Comparison of ENCODE assay signal across 10 cellular contexts in the genomic region with DNA sequence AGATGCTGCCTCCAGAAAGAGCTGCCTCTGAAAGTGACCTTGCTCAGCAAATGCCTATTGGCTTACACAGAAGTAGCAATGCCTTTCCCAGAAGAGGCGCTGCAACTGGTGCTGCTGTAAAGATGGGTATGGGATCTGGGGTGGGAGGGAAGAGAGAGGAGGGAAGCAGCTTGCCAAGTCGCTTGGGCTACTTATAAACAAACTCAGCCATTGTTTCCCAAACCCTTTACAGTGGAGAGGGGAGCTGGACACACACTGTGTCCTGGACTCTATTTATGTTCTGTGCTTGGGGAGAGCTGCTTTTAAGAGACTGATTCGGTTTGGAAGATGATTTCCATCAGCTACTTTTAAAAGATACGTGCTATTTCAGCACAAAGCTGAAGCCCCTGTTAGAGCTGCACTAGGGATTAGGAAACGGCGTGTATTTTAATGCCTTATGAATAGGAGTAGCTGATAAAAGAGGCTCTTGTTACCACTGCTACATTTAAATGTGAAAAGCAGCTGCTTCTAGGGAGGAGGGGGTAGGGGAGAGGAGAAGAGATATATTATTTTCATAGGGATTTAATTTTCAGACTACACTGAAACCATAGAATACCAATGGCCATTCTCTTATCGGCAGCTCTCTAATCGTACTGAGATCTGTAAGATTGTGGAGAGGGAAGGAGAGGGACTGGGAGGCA.
DNase-seq lines count a peak whose midpoint lies in the region; ATAC-seq and TF ChIP-seq lines count a peak whose summit lies in the region.
"Had no signal": no experiment of that assay in that cellular context is flagged by ENCODE, and none has a peak within 500 bp of the region (broad histone marks: within the 10 kb centered on the region; RNA-seq: fewer than 3 reads in every experiment).

No MANE protein-coding gene starts in this region.

- peak; percentile 70 for DNase-seq in ELF-1 (ENCODE audit: low read depth, low spot score)
- DNase-seq in PC-3 = peak; percentile 9
- peak; percentile 31 for DNase-seq in glutamatergic neuron
- no peak for DNase-seq in trophoblast cell
- no peak for DNase-seq in osteocyte (ENCODE audit: extremely low spot score, unreplicated experiment)
- DNase-seq in OCI-M2 (lab: John Stamatoyannopoulos, UW; ENCODE audit: unreplicated experiment) = no peak
- DNase-seq: amniotic stem cell, NCI-H187 treated with DMSO at 0.1 percent for 48 hours had no signal

- H3K27ac ChIP-seq in PC-3 (ENCODE audit: low read length) = no peak overlapping the region
- no peak overlapping the region for H3K27ac ChIP-seq in trophoblast cell (ENCODE audit: low read depth, low read length)

- no peaks in the 10 kb centered on the region for H3K9me3 ChIP-seq in PC-3 (ENCODE audit: low read length)
- no peaks in the 10 kb centered on the region for H3K9me3 ChIP-seq in trophoblast cell (ENCODE audit: insufficient read depth, low read depth, low read length)

- H3K79me2 ChIP-seq in PC-3 (ENCODE audit: low read length) (no peaks in the 10 kb centered on the region), trophoblast cell (ENCODE audit: control insufficient read depth, insufficient read depth, low read length, poor library complexity) (no peaks in the 10 kb centered on the region)

- peaks cover 22% of the 10 kb centered on the region for H3K27me3 ChIP-seq in PC-3 (ENCODE audit: low read length)
- H3K27me3 ChIP-seq in trophoblast cell (ENCODE audit: insufficient read depth, low read length) = no peaks in the 10 kb centered on the region

- H3K9ac ChIP-seq in PC-3 (ENCODE audit: low read length) = no peak overlapping the region
- H3K9ac ChIP-seq in trophoblast cell (ENCODE audit: low read length) = no peak overlapping the region

- ATAC-seq in PC-3 = no peak
- ATAC-seq in GM18520 (IDR thresholded peaks at IDR 0.05; ENCODE audit: unreplicated experiment) = no peak
- no peak for ATAC-seq in GM21723 (IDR thresholded peaks at IDR 0.05; ENCODE audit: unreplicated experiment)

- H3K23ac ChIP-seq in trophoblast cell (ENCODE audit: low read length) = no peak overlapping the region

- peaks cover 5% of the 10 kb centered on the region for H3K79me1 ChIP-seq in trophoblast cell (ENCODE audit: low read length)

- no peaks in the 10 kb centered on the region for H3K36me3 Mint-ChIP-seq in glutamatergic neuron (ENCODE audit: unreplicated experiment)
- no peaks in the 10 kb centered on the region for H3K36me3 Mint-ChIP-seq in osteocyte (ENCODE audit: unreplicated experiment)

- H3K36me3 ChIP-seq in PC-3 (ENCODE audit: low read depth, low read length) = no peaks in the 10 kb centered on the region
- H3K36me3 ChIP-seq in trophoblast cell (ENCODE audit: control insufficient read depth in 1 of 2, insufficient read depth in 2 of 2, low read length in 2 of 2) = no peaks in the 10 kb centered on the region

- H4K20me1 ChIP-seq in PC-3 (ENCODE audit: low read length) = no peaks in the 10 kb centered on the region

- no peak overlapping the region for H3K4ac ChIP-seq in trophoblast cell (ENCODE audit: low read depth, low read length)

- H3K4me3 Mint-ChIP-seq in glutamatergic neuron (ENCODE audit: unreplicated experiment) (no peak overlapping the region), osteocyte (ENCODE audit: unreplicated experiment) (no peak overlapping the region)

- no peak overlapping the region for H2AK5ac ChIP-seq in trophoblast cell (ENCODE audit: low read length)

- H4K91ac ChIP-seq in trophoblast cell (ENCODE audit: low read depth, low read length) = peak overlapping the region; percentile 57

- H2BK5ac ChIP-seq in trophoblast cell (ENCODE audit: low read depth, low read length, poor library complexity) = no peak overlapping the region

- no TSS peak for BruUV-seq in PC-3 (replicated peaks; lab: Mats Ljungman, UMichigan)

- peaks cover 10% of the 10 kb centered on the region for H3K4me1 Mint-ChIP-seq in glutamatergic neuron (ENCODE audit: low read depth, unreplicated experiment)
- H3K4me1 Mint-ChIP-seq in osteocyte (ENCODE audit: unreplicated experiment) = no peaks in the 10 kb centered on the region

- H4K8ac ChIP-seq in trophoblast cell (ENCODE audit: low read depth, low read length) = no peak overlapping the region

- POLR2A ChIA-PET in PC-3 (lab: Charles Lee; ENCODE audit: unreplicated experiment) = no interaction called here

- H3K9me2 ChIP-seq in PC-3 (replicated peaks; ENCODE audit: low read length) = no peaks in the 10 kb centered on the region

- H2AFZ ChIP-seq in PC-3 (ENCODE audit: low read length) = no peak overlapping the region
- no peak overlapping the region for H2AFZ ChIP-seq in trophoblast cell (ENCODE audit: insufficient read depth, low read length, poor library complexity)

- no peak overlapping the region for H3K14ac ChIP-seq in trophoblast cell (ENCODE audit: low read length)

- no CpG with 5 or more reads among the region's 8 CpGs for WGBS in trophoblast cell (ENCODE audit: extremely low coverage, insufficient coverage, insufficient read length)

- TF ChIP-seq CTCF in PC-3 (conservative IDR thresholded peaks at IDR 0.05; ENCODE audit: low read depth, low read length) (no peak), glutamatergic neuron (IDR thresholded peaks at IDR 0.05; ENCODE audit: partially characterized antibody, unreplicated experiment) (no peak), osteocyte (IDR thresholded peaks at IDR 0.05) (no peak)

- no peak overlapping the region for H3K18ac ChIP-seq in trophoblast cell (ENCODE audit: low read length)

- CTCF ChIA-PET in PC-3 (lab: Charles Lee) = no interaction called here

- peak overlapping the region; percentile 11 for H2BK12ac ChIP-seq in trophoblast cell (ENCODE audit: low read length)

- no peak overlapping the region for H3K4me2 ChIP-seq in PC-3 (ENCODE audit: low read length)
- no peak overlapping the region for H3K4me2 ChIP-seq in trophoblast cell (ENCODE audit: low read length)

- no peak overlapping the region for H4K12ac ChIP-seq in trophoblast cell (ENCODE audit: low read depth, low read length)

- H3K4me1 ChIP-seq in PC-3 (ENCODE audit: insufficient read depth, low read length) (no peaks in the 10 kb centered on the region), trophoblast cell (ENCODE audit: control insufficient read depth in 1 of 2, insufficient read depth in 2 of 2, low read length in 2 of 2) (peaks cover 3% of the 10 kb centered on the region in 2 experiments)

- no peaks in the 10 kb centered on the region for H3F3A ChIP-seq in PC-3 (ENCODE audit: low read length, unreplicated experiment)

- H2BK120ac ChIP-seq in trophoblast cell (ENCODE audit: insufficient read depth, low read length, poor library complexity) = no peak overlapping the region

- no peak overlapping the region for H3K4me3 ChIP-seq in PC-3 (ENCODE audit: low read length)
- no peak overlapping the region for H3K4me3 ChIP-seq in trophoblast cell (ENCODE audit: low read depth, low read length)

- intact Hi-C loops in PC-3 (cut with micrococcal nuclease) = no loop called here

- H3K27me3 Mint-ChIP-seq in glutamatergic neuron (ENCODE audit: unreplicated experiment) = no peaks in the 10 kb centered on the region
- peaks cover 9% of the 10 kb centered on the region for H3K27me3 Mint-ChIP-seq in osteocyte (ENCODE audit: unreplicated experiment)

- H3K9me3 Mint-ChIP-seq in glutamatergic neuron (ENCODE audit: unreplicated experiment) (no peaks in the 10 kb centered on the region), osteocyte (ENCODE audit: unreplicated experiment) (no peaks in the 10 kb centered on the region)

- H3K27ac Mint-ChIP-seq in glutamatergic neuron (ENCODE audit: unreplicated experiment) (no peak overlapping the region), osteocyte (ENCODE audit: unreplicated experiment) (no peak overlapping the region)

Comparison
In these comparisons a context has a peak if more than half of its experiments do, and no peak if none do; other contexts are left out.
1. DNase-seq: peak in ELF-1 (single experiment), PC-3 (single experiment) and glutamatergic neuron (single experiment); none in trophoblast cell (0 of 2), osteocyte (single experiment) and OCI-M2 (single experiment).